In genomic region chr10:124644771-124645170, GRCh38 we compare ENCODE assay signal across 17 cellular contexts.
DNase-seq lines count a peak whose midpoint lies in the region; ATAC-seq and TF ChIP-seq lines count a peak whose summit lies in the region.
"Had no signal": no experiment of that assay in that cellular context is flagged by ENCODE, and none has a peak within 500 bp of the region (broad histone marks: within the 10 kb centered on the region; RNA-seq: fewer than 3 reads in every experiment).

No MANE protein-coding gene starts in this region.

- TF ChIP-seq CTCF in DND-41 (IDR thresholded peaks at IDR 0.05; ENCODE audit: borderline replicate concordance, extremely low read depth, low read length, poor library complexity, severe bottlenecking) (peak; percentile 7), NB4 (IDR thresholded peaks at IDR 0.05; ENCODE audit: low read depth, low read length) (peak; percentile 1), parathyroid adenoma (IDR thresholded peaks at IDR 0.05) (peak; percentile 4)

- peaks cover 74% of the 10 kb centered on the region for H3K36me3 ChIP-seq in DND-41 (ENCODE audit: insufficient read depth, low read length)
- no peaks in the 10 kb centered on the region for H3K36me3 ChIP-seq in parathyroid adenoma (ENCODE audit: control insufficient read depth, insufficient read depth, low read length)
- H3K36me3 ChIP-seq: breast epithelium, upper lobe of right lung had no signal

- H3K4me2 ChIP-seq in DND-41 (ENCODE audit: insufficient read depth, low read length) (no peak overlapping the region), parathyroid adenoma (ENCODE audit: low read length) (no peak overlapping the region)

- no peak overlapping the region for H2AFZ ChIP-seq in DND-41 (ENCODE audit: low read depth, low read length)
- no peak overlapping the region for H2AFZ ChIP-seq in parathyroid adenoma

- no peak overlapping the region for H3K4me3 ChIP-seq in DND-41 (ENCODE audit: low read depth in 1 of 2, low read length in 2 of 2)
- no peak overlapping the region for H3K4me3 ChIP-seq in NB4 (ENCODE audit: low read depth, low read length)
- no peak overlapping the region for H3K4me3 ChIP-seq in parathyroid adenoma (ENCODE audit: low read depth, low read length)
- H3K4me3 ChIP-seq: breast epithelium, upper lobe of right lung had no signal

- H3K27ac Mint-ChIP-seq in effector memory CD8-positive, alpha-beta T cell = peak overlapping the region; percentile 99 to 100
- H3K27ac Mint-ChIP-seq in T-helper 2 cell treated with Interferon-gamma antibody and Interleukin-4, amounts not matched to agents 5 μg/mL and 100 μg/mL, for 36 hours = no peak overlapping the region

- peaks cover 86 to 87% of the 10 kb centered on the region in 2 donors for H3K4me1 Mint-ChIP-seq in effector memory CD8-positive, alpha-beta T cell (ENCODE audit: low read depth in 2 of 2)
- H3K4me1 Mint-ChIP-seq in T-helper 2 cell treated with Interferon-gamma antibody and Interleukin-4, amounts not matched to agents 5 μg/mL and 100 μg/mL, for 36 hours (ENCODE audit: low read depth) = peaks cover 51% of the 10 kb centered on the region

- H3K4me1 ChIP-seq in DND-41 (ENCODE audit: insufficient read depth, low read length) = peaks cover 99% of the 10 kb centered on the region
- H3K4me1 ChIP-seq in parathyroid adenoma = peaks cover 67% of the 10 kb centered on the region

- DNase-seq in DND-41 = no peak
- no peak for DNase-seq in NB4 (ENCODE audit: low read depth)
- no peak for DNase-seq in effector memory CD8-positive, alpha-beta T cell
- no peak for DNase-seq in T-helper 2 cell treated with Interferon-gamma antibody and Interleukin-4, amounts not matched to agents 5 μg/mL and 100 μg/mL, for 36 hours (ENCODE audit: low spot score)
- DNase-seq: activated CD8-positive, alpha-beta memory T cell treated with anti-CD3 and anti-CD28 coated beads, Interleukin-2, amount 50 U/mL, for 48 hours; AML-193; foreskin keratinocyte; NCI-H187; NCI-H510A; stimulated activated CD4-positive, alpha-beta T cell treated with anti-CD3 and anti-CD28 coated beads, Interleukin-4, amount 100 ng/mL, for 4 hours; upper lobe of right lung had no signal

- H3K27ac ChIP-seq in DND-41 (ENCODE audit: low read length) (peak overlapping the region; percentile 99), parathyroid adenoma (peak overlapping the region; percentile 94)
- H3K27ac ChIP-seq: foreskin keratinocyte had no signal

- H3K79me2 ChIP-seq in DND-41 (ENCODE audit: insufficient read depth, low read length) (peaks cover 95% of the 10 kb centered on the region), parathyroid adenoma (peaks cover 70% of the 10 kb centered on the region)

- H3K9me3 ChIP-seq in DND-41 (ENCODE audit: insufficient read depth, low read length, severe bottlenecking) (no peaks in the 10 kb centered on the region), parathyroid adenoma (ENCODE audit: control insufficient read depth, low read length) (no peaks in the 10 kb centered on the region)
- H3K9me3 ChIP-seq: breast epithelium, upper lobe of right lung had no signal

- peaks cover 9% of the 10 kb centered on the region for H4K20me1 ChIP-seq in DND-41 (ENCODE audit: insufficient read depth, low read length)

- ATAC-seq in DND-41 (ENCODE audit: insufficient read depth, low read depth) = no peak
- ATAC-seq in effector memory CD8-positive, alpha-beta T cell (replicated peaks) = no peak
- ATAC-seq in HG03457 (IDR thresholded peaks at IDR 0.05; ENCODE audit: unreplicated experiment) = no peak
- ATAC-seq in GM21723 (IDR thresholded peaks at IDR 0.05; ENCODE audit: unreplicated experiment) = no peak
- ATAC-seq: foreskin keratinocyte, Panc1, upper lobe of right lung had no signal

- H3K9me3 Mint-ChIP-seq in effector memory CD8-positive, alpha-beta T cell = no peaks in the 10 kb centered on the region
- no peaks in the 10 kb centered on the region for H3K9me3 Mint-ChIP-seq in T-helper 2 cell treated with Interferon-gamma antibody and Interleukin-4, amounts not matched to agents 5 μg/mL and 100 μg/mL, for 36 hours
- H3K9me3 Mint-ChIP-seq: activated naive CD4-positive, alpha-beta T cell treated with anti-CD3 and anti-CD28 coated beads, Interleukin-2, amount 50 U/mL, for 24 hours had no signal

- no peaks in the 10 kb centered on the region for H3K27me3 Mint-ChIP-seq in effector memory CD8-positive, alpha-beta T cell
- no peaks in the 10 kb centered on the region for H3K27me3 Mint-ChIP-seq in T-helper 2 cell treated with Interferon-gamma antibody and Interleukin-4, amounts not matched to agents 5 μg/mL and 100 μg/mL, for 36 hours (ENCODE audit: low read depth)
- H3K27me3 Mint-ChIP-seq: activated naive CD4-positive, alpha-beta T cell treated with anti-CD3 and anti-CD28 coated beads, Interleukin-2, amount 50 U/mL, for 24 hours had no signal

- peak overlapping the region; percentile 22 to 31 for H3K4me3 Mint-ChIP-seq in effector memory CD8-positive, alpha-beta T cell
- no peak overlapping the region for H3K4me3 Mint-ChIP-seq in T-helper 2 cell treated with Interferon-gamma antibody and Interleukin-4, amounts not matched to agents 5 μg/mL and 100 μg/mL, for 36 hours
- H3K4me3 Mint-ChIP-seq: activated naive CD4-positive, alpha-beta T cell treated with anti-CD3 and anti-CD28 coated beads, Interleukin-2, amount 50 U/mL, for 24 hours had no signal

- peak overlapping the region; percentile 7; the same call in 1 of the 2 replicates for H3K9ac ChIP-seq in DND-41 (ENCODE audit: low read depth, low read length)
- H3K9ac ChIP-seq in parathyroid adenoma = no peak overlapping the region

- no peak for TF ChIP-seq POLR2A in NB4 (IDR thresholded peaks at IDR 0.05; ENCODE audit: extremely low read depth, insufficient read length)

- peaks cover 58% of the 10 kb centered on the region for H3K36me3 Mint-ChIP-seq in effector memory CD8-positive, alpha-beta T cell (ENCODE audit: insufficient read depth)
- peaks cover 12% of the 10 kb centered on the region for H3K36me3 Mint-ChIP-seq in T-helper 2 cell treated with Interferon-gamma antibody and Interleukin-4, amounts not matched to agents 5 μg/mL and 100 μg/mL, for 36 hours (ENCODE audit: low read depth)
- H3K36me3 Mint-ChIP-seq: activated naive CD4-positive, alpha-beta T cell treated with anti-CD3 and anti-CD28 coated beads, Interleukin-2, amount 50 U/mL, for 24 hours had no signal

- H3K27me3 ChIP-seq in DND-41 (ENCODE audit: insufficient read depth, low read length, poor library complexity) = no peaks in the 10 kb centered on the region
- no peaks in the 10 kb centered on the region for H3K27me3 ChIP-seq in parathyroid adenoma (ENCODE audit: control insufficient read depth, insufficient read depth, low read length)
- H3K27me3 ChIP-seq: breast epithelium, foreskin keratinocyte, upper lobe of right lung had no signal
